Comparison of ENCODE assay signal across 8 cellular contexts in the genomic region with DNA sequence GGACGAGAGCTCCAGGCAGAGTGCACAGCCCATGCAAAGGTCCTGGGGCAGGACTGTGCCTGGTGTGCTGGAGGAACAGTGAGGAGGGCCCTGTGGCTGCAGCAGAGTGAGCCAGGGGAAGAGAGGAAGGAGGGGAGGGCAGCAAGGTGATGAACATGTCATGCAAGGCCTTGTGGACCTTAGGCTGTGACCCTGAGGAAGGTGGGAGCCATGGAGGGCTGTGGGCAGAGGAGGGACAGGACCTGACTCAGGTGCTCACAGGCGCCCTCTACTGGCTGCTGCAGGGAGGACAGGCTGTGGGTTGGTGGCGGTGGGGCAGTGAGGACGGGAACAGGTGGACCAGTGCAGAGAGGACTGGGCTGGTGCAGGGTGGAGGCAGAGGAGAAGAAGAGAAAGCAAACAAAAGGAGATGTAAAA.
DNase-seq lines count a peak whose midpoint lies in the region; ATAC-seq, FAIRE-seq and TF ChIP-seq lines count a peak whose summit lies in the region.

No MANE protein-coding gene starts in this region.

- ATAC-seq in left lobe of liver (peak; percentile 58), HG02973 (IDR thresholded peaks at IDR 0.05; ENCODE audit: unreplicated experiment) (no peak)

- peak overlapping the region; percentile 24 for H3K27ac Mint-ChIP-seq in activated T-helper 1 cell treated with anti-CD3 and anti-CD28 coated beads, Interleukin-12 subunit alpha, Interleukin-12 subunit beta, Interleukin-2, Interleukin-4 antibody, amounts not matched to agents 30 ng/mL and 10 ng/mL and 1 ng/mL, durations not matched to agents 14 hours and 24 hours and 36 hours

- DNase-seq in MM.1S (no peak), left lobe of liver (ENCODE audit: low spot score) (no peak), A172 (ENCODE audit: low spot score) (no peak), HTR-8/SVneo (ENCODE audit: insufficient read length, low spot score) (no peak)
- DNase-seq in activated T-helper 1 cell treated with anti-CD3 and anti-CD28 coated beads, Interleukin-12 subunit alpha, Interleukin-12 subunit beta, Interleukin-2, Interleukin-4 antibody, amounts not matched to agents 30 ng/mL and 10 ng/mL and 1 ng/mL, durations not matched to agents 14 hours and 24 hours and 36 hours (ENCODE audit: low spot score) = peak; percentile 31
- peak; percentile 6 to 12 for DNase-seq in stimulated activated CD8-positive, alpha-beta memory T cell treated with anti-CD3 and anti-CD28 coated beads, Interleukin-7, amount 100 ng/mL, for 4 hours (ENCODE audit: low read depth in 2 of 2)

- FAIRE-seq in HTR-8/SVneo (lab: Jason Lieb, UNC) = no peak

- no peaks in the 10 kb centered on the region for H3K9me3 ChIP-seq in MM.1S (replicated peaks; ENCODE audit: insufficient read depth, low read length)

- no peaks in the 10 kb centered on the region for H3K9me2 ChIP-seq in MM.1S (replicated peaks; ENCODE audit: insufficient read depth, low read length)

- intact Hi-C loops in activated T-helper 1 cell treated with anti-CD3 and anti-CD28 coated beads, Interleukin-12 subunit alpha, Interleukin-12 subunit beta, Interleukin-2, Interleukin-4 antibody, amounts not matched to agents 30 ng/mL and 10 ng/mL and 1 ng/mL, durations not matched to agents 14 hours and 24 hours and 36 hours (cut with micrococcal nuclease) = loop anchor here (1.0 kb wide), 1 partner anchor 122 kb away; no protein-coding TSS in a partner anchor

- no peaks in the 10 kb centered on the region for H3K36me3 ChIP-seq in MM.1S (replicated peaks; ENCODE audit: insufficient read depth, low read length)

- peaks cover 4% of the 10 kb centered on the region for H3K27me3 Mint-ChIP-seq in activated T-helper 1 cell treated with anti-CD3 and anti-CD28 coated beads, Interleukin-12 subunit alpha, Interleukin-12 subunit beta, Interleukin-2, Interleukin-4 antibody, amounts not matched to agents 30 ng/mL and 10 ng/mL and 1 ng/mL, durations not matched to agents 14 hours and 24 hours and 36 hours (ENCODE audit: insufficient read depth)

- no peaks in the 10 kb centered on the region for H4K20me1 ChIP-seq in MM.1S (ENCODE audit: insufficient read depth, low read length)

- H3K9me3 Mint-ChIP-seq in activated T-helper 1 cell treated with anti-CD3 and anti-CD28 coated beads, Interleukin-12 subunit alpha, Interleukin-12 subunit beta, Interleukin-2, Interleukin-4 antibody, amounts not matched to agents 30 ng/mL and 10 ng/mL and 1 ng/mL, durations not matched to agents 14 hours and 24 hours and 36 hours = no peaks in the 10 kb centered on the region

- H3K4me1 ChIP-seq in MM.1S (ENCODE audit: low read length) = no peaks in the 10 kb centered on the region

- H3K4me3 Mint-ChIP-seq in activated T-helper 1 cell treated with anti-CD3 and anti-CD28 coated beads, Interleukin-12 subunit alpha, Interleukin-12 subunit beta, Interleukin-2, Interleukin-4 antibody, amounts not matched to agents 30 ng/mL and 10 ng/mL and 1 ng/mL, durations not matched to agents 14 hours and 24 hours and 36 hours = no peak overlapping the region

- no peak overlapping the region for H3K9ac ChIP-seq in MM.1S (ENCODE audit: low read length)

- H3K27me3 ChIP-seq in MM.1S (replicated peaks; ENCODE audit: insufficient read depth, low read length) = peaks cover 72% of the 10 kb centered on the region

- no peaks in the 10 kb centered on the region for H3F3A ChIP-seq in MM.1S (ENCODE audit: insufficient read depth, low read length)

- H3K4me2 ChIP-seq in MM.1S (ENCODE audit: low read depth, low read length) = no peak overlapping the region

- no peak overlapping the region for H2AFZ ChIP-seq in MM.1S (ENCODE audit: low read length)

- H3K27ac ChIP-seq in C4-2B (no peak overlapping the region), MM.1S (ENCODE audit: low read length) (no peak overlapping the region)

- no peak overlapping the region for H3K4me3 ChIP-seq in MM.1S (ENCODE audit: low read length)

- no peaks in the 10 kb centered on the region for H3K4me1 Mint-ChIP-seq in activated T-helper 1 cell treated with anti-CD3 and anti-CD28 coated beads, Interleukin-12 subunit alpha, Interleukin-12 subunit beta, Interleukin-2, Interleukin-4 antibody, amounts not matched to agents 30 ng/mL and 10 ng/mL and 1 ng/mL, durations not matched to agents 14 hours and 24 hours and 36 hours (ENCODE audit: low read depth)

- TF ChIP-seq CTCF in C4-2B (conservative IDR thresholded peaks at IDR 0.05) (peak; percentile 83), MM.1S (IDR thresholded peaks at IDR 0.05; ENCODE audit: low read length) (peak; percentile 67)

- no peaks in the 10 kb centered on the region for H3K79me2 ChIP-seq in MM.1S (ENCODE audit: low read length)

- no peaks in the 10 kb centered on the region for H3K36me3 Mint-ChIP-seq in activated T-helper 1 cell treated with anti-CD3 and anti-CD28 coated beads, Interleukin-12 subunit alpha, Interleukin-12 subunit beta, Interleukin-2, Interleukin-4 antibody, amounts not matched to agents 30 ng/mL and 10 ng/mL and 1 ng/mL, durations not matched to agents 14 hours and 24 hours and 36 hours (ENCODE audit: low read depth)

Comparison
In these comparisons a context has a peak if more than half of its experiments do, and no peak if none do; other contexts are left out.
1. DNase-seq: peak in activated T-helper 1 cell treated with anti-CD3 and anti-CD28 coated beads, Interleukin-12 subunit alpha, Interleukin-12 subunit beta, Interleukin-2, Interleukin-4 antibody, amounts not matched to agents 30 ng/mL and 10 ng/mL and 1 ng/mL, durations not matched to agents 14 hours and 24 hours and 36 hours (single experiment) and stimulated activated CD8-positive, alpha-beta memory T cell treated with anti-CD3 and anti-CD28 coated beads, Interleukin-7, amount 100 ng/mL, for 4 hours (2 of 2); none in MM.1S (single experiment), left lobe of liver (single experiment), A172 (single experiment) and HTR-8/SVneo (single experiment).